Comparison of ENCODE assay signal across 9 cellular contexts in the genomic region with DNA sequence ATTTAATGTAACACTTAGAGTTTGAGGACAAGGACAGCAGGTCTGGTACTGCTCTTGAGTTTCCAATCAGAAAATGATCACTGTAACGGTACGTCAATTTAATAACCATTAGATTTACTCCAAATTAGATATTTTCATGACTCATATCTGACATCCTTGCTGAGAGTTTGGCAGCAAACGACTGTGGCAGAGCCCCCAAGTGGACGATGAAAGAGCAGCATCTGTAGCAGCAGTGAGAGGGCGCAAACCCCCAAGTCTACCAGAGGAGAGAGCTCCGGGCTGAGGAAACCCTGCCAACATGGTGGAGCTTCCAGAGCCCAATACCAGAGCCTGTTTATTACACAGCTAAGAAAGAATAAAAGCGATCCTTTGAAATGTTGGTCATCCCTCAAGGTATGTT.
DNase-seq lines count a peak whose midpoint lies in the region; ATAC-seq and TF ChIP-seq lines count a peak whose summit lies in the region.
"Had no signal": no experiment of that assay in that cellular context is flagged by ENCODE, and none has a peak within 500 bp of the region (broad histone marks: within the 10 kb centered on the region; RNA-seq: fewer than 3 reads in every experiment).

No MANE protein-coding gene starts in this region.

- H3K27me3 Mint-ChIP-seq in WTC11 (ENCODE audit: low read depth): no peaks in the 10 kb centered on the region
- H3K27me3 Mint-ChIP-seq in CD4-positive, alpha-beta T cell: peaks cover 62% of the 10 kb centered on the region

- H3K27me3 ChIP-seq in CD4-positive, alpha-beta T cell (ENCODE audit: control insufficient read depth, insufficient read depth, low read length): peaks cover 15% of the 10 kb centered on the region

- no peaks in the 10 kb centered on the region for H3K4me1 Mint-ChIP-seq in WTC11
- no peaks in the 10 kb centered on the region for H3K4me1 Mint-ChIP-seq in CD4-positive, alpha-beta T cell (ENCODE audit: low read depth)
- H3K4me1 Mint-ChIP-seq: T-cell had no signal

- POLR2A ChIA-PET in WTC11 (lab: Charles Lee): no interaction called here
- POLR2A ChIA-PET in CD4-positive, alpha-beta T cell (lab: Charles Lee): no interaction called here

- peak; percentile 42 for TF ChIP-seq CTCF in WTC11 (IDR thresholded peaks at IDR 0.05)
- TF ChIP-seq CTCF in CD4-positive, alpha-beta T cell (IDR thresholded peaks at IDR 0.05): no peak

- no peaks in the 10 kb centered on the region for H3K9me3 ChIP-seq in CD4-positive, alpha-beta T cell (ENCODE audit: control insufficient read depth, low read length)

- DNase-seq in Ammon's horn (ENCODE audit: low spot score): peak; percentile 60
- peak; percentile 89 for DNase-seq in NAMALWA (ENCODE audit: low spot score)
- DNase-seq in WTC11 (ENCODE audit: low spot score): peak; percentile 69
- peak; percentile 19 to 88 (median 66) for DNase-seq in head of caudate nucleus
- DNase-seq in sciatic nerve (ENCODE audit: low spot score): peak; percentile 64
- no peak for DNase-seq in CD4-positive, alpha-beta T cell

- H3K4me3 Mint-ChIP-seq in WTC11: no peak overlapping the region
- no peak overlapping the region for H3K4me3 Mint-ChIP-seq in CD4-positive, alpha-beta T cell
- H3K4me3 Mint-ChIP-seq: T-cell had no signal

- no peaks in the 10 kb centered on the region for H3K36me3 Mint-ChIP-seq in WTC11
- no peaks in the 10 kb centered on the region for H3K36me3 Mint-ChIP-seq in CD4-positive, alpha-beta T cell (ENCODE audit: low read depth)
- H3K36me3 Mint-ChIP-seq: T-cell had no signal

- CTCF ChIA-PET in WTC11 (lab: Charles Lee): interaction anchor here (0.6 to 2.1 kb wide), 60 partner anchors 8 to 429 kb away, joined by 3 to 35 read pairs (median 4); a partner anchor contains a TSS
- CTCF ChIA-PET in CD4-positive, alpha-beta T cell (lab: Charles Lee): no interaction called here

- ATAC-seq in GM18511 (IDR thresholded peaks at IDR 0.05; ENCODE audit: unreplicated experiment): peak; percentile 100
- peak; percentile 100 for ATAC-seq in HG02798 (IDR thresholded peaks at IDR 0.05; ENCODE audit: poor library complexity, unreplicated experiment)
- peak; percentile 100 for ATAC-seq in WTC11
- ATAC-seq in sciatic nerve: no peak
- no peak for ATAC-seq in CD4-positive, alpha-beta T cell (ENCODE audit: poor library complexity)
- ATAC-seq: T-cell had no signal

- H3K27ac Mint-ChIP-seq in WTC11: no peak overlapping the region
- H3K27ac Mint-ChIP-seq in CD4-positive, alpha-beta T cell: no peak overlapping the region
- H3K27ac Mint-ChIP-seq: T-cell had no signal

- H3K9me3 Mint-ChIP-seq in WTC11: peaks cover 8% of the 10 kb centered on the region; the same call in 1 of the 2 replicates
- H3K9me3 Mint-ChIP-seq in CD4-positive, alpha-beta T cell: no peaks in the 10 kb centered on the region
- H3K9me3 Mint-ChIP-seq: T-cell had no signal

- H3K27ac ChIP-seq in CD4-positive, alpha-beta T cell (ENCODE audit: low read depth, low read length): no peak overlapping the region

- intact Hi-C loops in head of caudate nucleus (cut with DNase I): no loop called here
- intact Hi-C loops in sciatic nerve (cut with DNase I): no loop called here
- intact Hi-C loops in CD4-positive, alpha-beta T cell (cut with DNase I, micrococcal nuclease): no loop called here

TF ChIP-seq in WTC11, 78 proteins besides CTCF, POLR2A, EP300 and RAD21:
- TF ChIP-seq RORB (CRISPR knock-in tag; IDR thresholded peaks at IDR 0.05) (no peak), ZNF138 (CRISPR knock-in tag; conservative IDR thresholded peaks at IDR 0.05) (no peak), NR1H2 (CRISPR knock-in tag; IDR thresholded peaks at IDR 0.05) (no peak), GRHL2 (CRISPR knock-in tag; IDR thresholded peaks at IDR 0.05; ENCODE audit: insufficient replicate concordance, severe bottlenecking) (no peak), ATF1 (CRISPR knock-in tag; IDR thresholded peaks at IDR 0.05) (no peak), SP1 (CRISPR knock-in tag; conservative IDR thresholded peaks at IDR 0.05) (no peak), PRRX2 (CRISPR knock-in tag; IDR thresholded peaks at IDR 0.05) (no peak)
- TF ChIP-seq, protein P1, sequence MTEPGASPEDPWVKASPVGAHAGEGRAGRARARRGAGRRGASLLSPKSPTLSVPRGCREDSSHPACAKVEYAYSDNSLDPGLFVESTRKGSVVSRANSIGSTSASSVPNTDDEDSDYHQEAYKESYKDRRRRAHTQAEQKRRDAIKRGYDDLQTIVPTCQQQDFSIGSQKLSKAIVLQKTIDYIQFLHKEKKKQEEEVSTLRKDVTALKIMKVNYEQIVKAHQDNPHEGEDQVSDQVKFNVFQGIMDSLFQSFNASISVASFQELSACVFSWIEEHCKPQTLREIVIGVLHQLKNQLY (CRISPR knock-in tag; IDR thresholded peaks at IDR 0.05): no peak
- TF ChIP-seq, protein P2, sequence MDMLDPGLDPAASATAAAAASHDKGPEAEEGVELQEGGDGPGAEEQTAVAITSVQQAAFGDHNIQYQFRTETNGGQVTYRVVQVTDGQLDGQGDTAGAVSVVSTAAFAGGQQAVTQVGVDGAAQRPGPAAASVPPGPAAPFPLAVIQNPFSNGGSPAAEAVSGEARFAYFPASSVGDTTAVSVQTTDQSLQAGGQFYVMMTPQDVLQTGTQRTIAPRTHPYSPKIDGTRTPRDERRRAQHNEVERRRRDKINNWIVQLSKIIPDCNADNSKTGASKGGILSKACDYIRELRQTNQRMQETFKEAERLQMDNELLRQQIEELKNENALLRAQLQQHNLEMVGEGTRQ (CRISPR knock-in tag; IDR thresholded peaks at IDR 0.05): no peak
- TF ChIP-seq, protein P3, sequence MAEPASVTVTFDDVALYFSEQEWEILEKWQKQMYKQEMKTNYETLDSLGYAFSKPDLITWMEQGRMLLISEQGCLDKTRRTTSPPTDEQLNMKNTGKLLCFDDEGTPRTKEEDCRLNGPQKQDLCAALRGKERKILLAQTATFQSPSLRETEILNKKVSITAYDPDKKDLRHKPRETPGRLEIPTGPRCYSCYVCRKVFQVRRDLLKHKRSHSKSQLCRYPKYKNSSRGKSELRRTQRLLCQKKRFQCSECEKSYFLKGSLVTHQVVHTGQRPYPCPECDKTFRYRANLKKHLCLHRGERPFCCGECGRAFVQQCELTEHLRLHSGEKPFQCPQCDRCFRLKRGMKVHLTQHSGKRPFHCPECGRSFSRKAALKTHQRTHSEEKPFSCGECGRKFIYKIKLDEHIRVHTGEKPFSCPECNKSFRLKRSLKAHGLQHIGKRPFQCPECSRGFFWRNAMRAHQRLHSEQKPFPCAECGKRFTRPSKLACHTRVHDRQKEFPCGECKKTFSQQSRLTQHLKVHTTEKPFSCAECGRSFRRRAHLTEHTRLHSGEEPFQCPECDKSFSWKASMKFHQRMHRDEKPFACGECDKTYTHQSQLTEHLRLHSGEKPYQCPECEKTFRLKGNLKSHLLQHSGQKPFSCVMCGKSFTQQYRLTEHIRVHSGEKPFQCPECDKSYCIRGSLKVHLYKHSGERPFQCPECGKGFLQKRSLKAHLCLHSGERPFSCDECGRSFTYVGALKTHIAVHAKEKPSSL (CRISPR knock-in tag; conservative IDR thresholded peaks at IDR 0.05): no peak
- TF ChIP-seq, protein P4, sequence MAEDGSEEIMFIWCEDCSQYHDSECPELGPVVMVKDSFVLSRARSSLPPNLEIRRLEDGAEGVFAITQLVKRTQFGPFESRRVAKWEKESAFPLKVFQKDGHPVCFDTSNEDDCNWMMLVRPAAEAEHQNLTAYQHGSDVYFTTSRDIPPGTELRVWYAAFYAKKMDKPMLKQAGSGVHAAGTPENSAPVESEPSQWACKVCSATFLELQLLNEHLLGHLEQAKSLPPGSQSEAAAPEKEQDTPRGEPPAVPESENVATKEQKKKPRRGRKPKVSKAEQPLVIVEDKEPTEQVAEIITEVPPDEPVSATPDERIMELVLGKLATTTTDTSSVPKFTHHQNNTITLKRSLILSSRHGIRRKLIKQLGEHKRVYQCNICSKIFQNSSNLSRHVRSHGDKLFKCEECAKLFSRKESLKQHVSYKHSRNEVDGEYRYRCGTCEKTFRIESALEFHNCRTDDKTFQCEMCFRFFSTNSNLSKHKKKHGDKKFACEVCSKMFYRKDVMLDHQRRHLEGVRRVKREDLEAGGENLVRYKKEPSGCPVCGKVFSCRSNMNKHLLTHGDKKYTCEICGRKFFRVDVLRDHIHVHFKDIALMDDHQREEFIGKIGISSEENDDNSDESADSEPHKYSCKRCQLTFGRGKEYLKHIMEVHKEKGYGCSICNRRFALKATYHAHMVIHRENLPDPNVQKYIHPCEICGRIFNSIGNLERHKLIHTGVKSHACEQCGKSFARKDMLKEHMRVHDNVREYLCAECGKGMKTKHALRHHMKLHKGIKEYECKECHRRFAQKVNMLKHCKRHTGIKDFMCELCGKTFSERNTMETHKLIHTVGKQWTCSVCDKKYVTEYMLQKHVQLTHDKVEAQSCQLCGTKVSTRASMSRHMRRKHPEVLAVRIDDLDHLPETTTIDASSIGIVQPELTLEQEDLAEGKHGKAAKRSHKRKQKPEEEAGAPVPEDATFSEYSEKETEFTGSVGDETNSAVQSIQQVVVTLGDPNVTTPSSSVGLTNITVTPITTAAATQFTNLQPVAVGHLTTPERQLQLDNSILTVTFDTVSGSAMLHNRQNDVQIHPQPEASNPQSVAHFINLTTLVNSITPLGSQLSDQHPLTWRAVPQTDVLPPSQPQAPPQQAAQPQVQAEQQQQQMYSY (CRISPR knock-in tag; IDR thresholded peaks at IDR 0.05): no peak
- TF ChIP-seq, protein P5, sequence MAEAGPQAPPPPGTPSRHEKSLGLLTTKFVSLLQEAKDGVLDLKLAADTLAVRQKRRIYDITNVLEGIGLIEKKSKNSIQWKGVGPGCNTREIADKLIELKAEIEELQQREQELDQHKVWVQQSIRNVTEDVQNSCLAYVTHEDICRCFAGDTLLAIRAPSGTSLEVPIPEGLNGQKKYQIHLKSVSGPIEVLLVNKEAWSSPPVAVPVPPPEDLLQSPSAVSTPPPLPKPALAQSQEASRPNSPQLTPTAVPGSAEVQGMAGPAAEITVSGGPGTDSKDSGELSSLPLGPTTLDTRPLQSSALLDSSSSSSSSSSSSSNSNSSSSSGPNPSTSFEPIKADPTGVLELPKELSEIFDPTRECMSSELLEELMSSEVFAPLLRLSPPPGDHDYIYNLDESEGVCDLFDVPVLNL (CRISPR knock-in tag; IDR thresholded peaks at IDR 0.05; ENCODE audit: borderline replicate concordance, low read depth): no peak
- TF ChIP-seq, protein P6, sequence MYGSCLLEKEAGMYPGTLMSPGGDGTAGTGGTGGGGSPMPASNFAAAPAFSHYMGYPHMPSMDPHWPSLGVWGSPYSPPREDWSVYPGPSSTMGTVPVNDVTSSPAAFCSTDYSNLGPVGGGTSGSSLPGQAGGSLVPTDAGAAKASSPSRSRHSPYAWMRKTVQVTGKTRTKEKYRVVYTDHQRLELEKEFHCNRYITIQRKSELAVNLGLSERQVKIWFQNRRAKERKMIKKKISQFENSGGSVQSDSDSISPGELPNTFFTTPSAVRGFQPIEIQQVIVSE (CRISPR knock-in tag; IDR thresholded peaks at IDR 0.05; ENCODE audit: borderline replicate concordance): no peak
- TF ChIP-seq, protein P7, sequence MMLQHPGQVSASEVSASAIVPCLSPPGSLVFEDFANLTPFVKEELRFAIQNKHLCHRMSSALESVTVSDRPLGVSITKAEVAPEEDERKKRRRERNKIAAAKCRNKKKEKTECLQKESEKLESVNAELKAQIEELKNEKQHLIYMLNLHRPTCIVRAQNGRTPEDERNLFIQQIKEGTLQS (CRISPR knock-in tag; conservative IDR thresholded peaks at IDR 0.05): no peak
TF ChIP-seq in WTC11: peak in this region for 0.

Comparison
In these comparisons a context has a peak if more than half of its experiments do, and no peak if none do; other contexts are left out.
1. DNase-seq: peak in Ammon's horn (single experiment), NAMALWA (single experiment), WTC11 (single experiment), head of caudate nucleus (42 of 42) and sciatic nerve (single experiment); none in CD4-positive, alpha-beta T cell (0 of 10).
2. ATAC-seq: peak in GM18511 (single experiment), HG02798 (single experiment) and WTC11 (single experiment); none in sciatic nerve (single experiment) and CD4-positive, alpha-beta T cell (single experiment).